ENCODE assay signal across 8 cellular contexts in genomic region chr6:6712258-6712978, GRCh38.
DNase-seq lines count a peak whose midpoint lies in the region; ATAC-seq and TF ChIP-seq lines count a peak whose summit lies in the region.

No MANE protein-coding gene starts in this region.

- no peak for TF ChIP-seq POLR2A in heart left ventricle (IDR thresholded peaks at IDR 0.05)

- H3K9me3 ChIP-seq in heart left ventricle, result no peaks in the 10 kb centered on the region

- peaks cover 44% of the 10 kb centered on the region for H3K27me3 Mint-ChIP-seq in stimulated activated naive CD8-positive, alpha-beta T cell treated with anti-CD3 and anti-CD28 coated beads, Interleukin-15, amount 100 ng/mL, for 72 hours

- no peaks in the 10 kb centered on the region for H3K9me3 Mint-ChIP-seq in stimulated activated naive CD8-positive, alpha-beta T cell treated with anti-CD3 and anti-CD28 coated beads, Interleukin-15, amount 100 ng/mL, for 72 hours

- peaks cover 0 to 51% (median 26%) of the 10 kb centered on the region in 12 donors for H3K4me1 ChIP-seq in heart left ventricle

- H3K4me3 ChIP-seq in AG09309 (ENCODE audit: control insufficient read depth, low read depth, low read length) (no peak overlapping the region), heart left ventricle (peak overlapping the region in 1 of 12 donors; percentile 4)

- H3K27ac Mint-ChIP-seq in stimulated activated naive CD8-positive, alpha-beta T cell treated with anti-CD3 and anti-CD28 coated beads, Interleukin-15, amount 100 ng/mL, for 72 hours, result peak overlapping the region in 1 of 2 donors; percentile 27

- TF ChIP-seq CTCF in AG09309 (IDR thresholded peaks at IDR 0.05; ENCODE audit: control insufficient read depth, insufficient read depth, low read depth, low read length, missing control alignments) (no peak), heart left ventricle (IDR thresholded peaks at IDR 0.05) (no peak)

- H3K4me3 Mint-ChIP-seq in stimulated activated naive CD8-positive, alpha-beta T cell treated with anti-CD3 and anti-CD28 coated beads, Interleukin-15, amount 100 ng/mL, for 72 hours, result peak overlapping the region; percentile 63 to 85

- H3K4me1 Mint-ChIP-seq in stimulated activated naive CD8-positive, alpha-beta T cell treated with anti-CD3 and anti-CD28 coated beads, Interleukin-15, amount 100 ng/mL, for 72 hours, result peaks cover 35% of the 10 kb centered on the region

- intact Hi-C loops in heart left ventricle (cut with DNase I), result no loop called here

- no peaks in the 10 kb centered on the region for H3K27me3 ChIP-seq in heart left ventricle

- H3K27ac ChIP-seq in heart left ventricle, result peak overlapping the region in 2 of 12 donors; percentile 58 to 75

- 66 to 74% (median 67%) methylated on average over 14 to 15 of the region's 15 CpGs for WGBS in heart left ventricle, 4 donors

- ATAC-seq in GM21528 (IDR thresholded peaks at IDR 0.05; ENCODE audit: low FRiP score, unreplicated experiment) (peak; percentile 17), heart left ventricle (peak in 3 of 4 donors; percentile 23 to 44 (median 35)), GM19452 (IDR thresholded peaks at IDR 0.05; ENCODE audit: unreplicated experiment) (no peak), HG03439 (IDR thresholded peaks at IDR 0.05; ENCODE audit: unreplicated experiment) (no peak)
- peak; percentile 49 for ATAC-seq in stimulated activated naive CD8-positive, alpha-beta T cell treated with anti-CD3 and anti-CD28 coated beads, Interleukin-15, amount 100 ng/mL, for 72 hours

- DNase-seq in AG09309 (ENCODE audit: low read depth) (peak; percentile 66), SHP77 (lab: John Stamatoyannopoulos, UW) (peak; percentile 32 to 33), heart left ventricle (no peak)
- DNase-seq in stimulated activated naive CD8-positive, alpha-beta T cell treated with anti-CD3 and anti-CD28 coated beads, Interleukin-15, amount 100 ng/mL, for 72 hours, result no peak
- no peak for DNase-seq in activated effector memory CD4-positive, alpha-beta T cell treated with anti-CD3 and anti-CD28 coated beads, Interleukin-2, amount 50 U/mL, for 16 hours

- H3K36me3 ChIP-seq in heart left ventricle, result no peaks in the 10 kb centered on the region

Comparison
In these comparisons a context has a peak if more than half of its experiments do, and no peak if none do; other contexts are left out.
1. DNase-seq: peak in AG09309 (single experiment) and SHP77 (2 of 2); none in heart left ventricle (0 of 5), stimulated activated naive CD8-positive, alpha-beta T cell treated with anti-CD3 and anti-CD28 coated beads, Interleukin-15, amount 100 ng/mL, for 72 hours (0 of 2) and activated effector memory CD4-positive, alpha-beta T cell treated with anti-CD3 and anti-CD28 coated beads, Interleukin-2, amount 50 U/mL, for 16 hours (single experiment).
2. ATAC-seq: peak in GM21528 (single experiment), heart left ventricle (3 of 4) and stimulated activated naive CD8-positive, alpha-beta T cell treated with anti-CD3 and anti-CD28 coated beads, Interleukin-15, amount 100 ng/mL, for 72 hours (single experiment); none in GM19452 (single experiment) and HG03439 (single experiment).